In the genomic region with DNA sequence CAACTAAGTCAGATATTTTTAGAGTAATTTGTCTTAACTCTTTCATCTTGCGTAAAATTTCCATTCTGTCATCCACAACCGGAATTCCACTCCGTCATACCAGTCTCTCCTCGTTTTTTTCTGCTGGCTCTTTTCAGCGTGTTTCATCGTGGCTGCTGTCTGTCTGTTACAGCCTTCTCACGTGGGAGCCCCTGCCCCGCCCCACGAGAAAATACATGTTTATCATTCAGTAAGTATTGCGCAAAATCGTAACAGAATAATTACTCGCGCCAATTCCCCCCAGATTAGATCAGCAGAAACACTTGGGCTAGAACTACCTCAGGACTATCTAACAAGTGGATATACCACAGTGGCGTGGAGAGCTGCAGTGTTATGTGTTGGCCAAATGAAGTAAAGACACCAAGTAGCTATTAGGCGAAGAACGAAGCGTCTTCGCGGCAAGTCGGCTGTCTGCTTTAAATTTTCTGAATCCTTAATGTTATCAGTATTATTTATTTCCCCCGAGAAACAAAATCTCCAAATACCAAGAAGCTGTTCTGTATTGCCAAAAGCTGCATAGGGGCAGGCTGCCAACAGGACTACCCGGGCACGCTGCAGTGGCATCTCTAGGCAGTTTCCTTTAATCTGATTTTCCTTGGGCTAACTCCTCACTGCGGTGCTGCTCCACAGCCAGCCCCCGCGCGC, we compare ENCODE assay signal across 8 cellular contexts. TPM values are rescaled to one million over a fixed set of nuclear protein-coding genes. Genes with fewer than 3 reads are reported as not detected.
DNase-seq lines count a peak whose midpoint lies in the region; ATAC-seq lines count a peak whose summit lies in the region.

No MANE protein-coding gene starts in this region.

- ATAC-seq in GM21786 (IDR thresholded peaks at IDR 0.05; ENCODE audit: unreplicated experiment), result peak; percentile 9
- ATAC-seq in effector memory CD8-positive, alpha-beta T cell (replicated peaks), result peak; percentile 10
- ATAC-seq in stimulated activated naive B cell treated with anti-CD40 and anti-IgM and Interleukin-4, amounts not matched to agents 10 μg/mL and 1 μg/mL and 100 μg/mL, for 72 hours (replicated peaks), result peak; percentile 53 to 57

- H3K27me3 ChIP-seq in mononuclear cell (ENCODE audit: insufficient read depth, low read length), result no peaks in the 10 kb centered on the region

- peak; percentile 24 for DNase-seq in DMS 273 treated with DMSO at 0.1 percent for 48 hours (lab: John Stamatoyannopoulos, UW)
- peak; percentile 79 for DNase-seq in NAMALWA (ENCODE audit: low spot score)
- DNase-seq in activated CD4-positive, alpha-beta T cell treated with anti-CD3 and anti-CD28 coated beads, Interleukin-2, amount 50 U/mL, for 1 hour, result peak; percentile 43
- peak; percentile 5 to 22 (median 9) for DNase-seq in effector memory CD8-positive, alpha-beta T cell
- DNase-seq in stimulated activated naive B cell treated with anti-CD40 and anti-IgM and Interleukin-4, amounts not matched to agents 10 μg/mL and 1 μg/mL and 100 μg/mL, for 72 hours, result peak; percentile 9
- DNase-seq in NCI-H2081 treated with DMSO at 0.1 percent for 48 hours (lab: John Stamatoyannopoulos, UW), result no peak

- H3K27me3 Mint-ChIP-seq in effector memory CD8-positive, alpha-beta T cell, result no peaks in the 10 kb centered on the region
- no peaks in the 10 kb centered on the region for H3K27me3 Mint-ChIP-seq in stimulated activated naive B cell treated with anti-CD40 and anti-IgM and Interleukin-4, amounts not matched to agents 10 μg/mL and 1 μg/mL and 100 μg/mL, for 72 hours

- H3K36me3 Mint-ChIP-seq in effector memory CD8-positive, alpha-beta T cell (ENCODE audit: insufficient read depth), result peaks cover 10% of the 10 kb centered on the region
- H3K36me3 Mint-ChIP-seq in stimulated activated naive B cell treated with anti-CD40 and anti-IgM and Interleukin-4, amounts not matched to agents 10 μg/mL and 1 μg/mL and 100 μg/mL, for 72 hours, result no peaks in the 10 kb centered on the region

- peaks cover 15% of the 10 kb centered on the region for H3K4me1 ChIP-seq in mononuclear cell (ENCODE audit: insufficient read depth, low read length)

- no peaks in the 10 kb centered on the region for H3K9me3 Mint-ChIP-seq in effector memory CD8-positive, alpha-beta T cell
- H3K9me3 Mint-ChIP-seq in stimulated activated naive B cell treated with anti-CD40 and anti-IgM and Interleukin-4, amounts not matched to agents 10 μg/mL and 1 μg/mL and 100 μg/mL, for 72 hours, result no peaks in the 10 kb centered on the region

- H3K4me1 Mint-ChIP-seq in effector memory CD8-positive, alpha-beta T cell (ENCODE audit: low read depth in 2 of 2), result peaks cover 12 to 16% of the 10 kb centered on the region in 2 donors
- H3K4me1 Mint-ChIP-seq in stimulated activated naive B cell treated with anti-CD40 and anti-IgM and Interleukin-4, amounts not matched to agents 10 μg/mL and 1 μg/mL and 100 μg/mL, for 72 hours, result peaks cover 8 to 16% of the 10 kb centered on the region in 2 donors

- H3K4me3 Mint-ChIP-seq in effector memory CD8-positive, alpha-beta T cell, result peak overlapping the region; percentile 84 to 88
- H3K4me3 Mint-ChIP-seq in stimulated activated naive B cell treated with anti-CD40 and anti-IgM and Interleukin-4, amounts not matched to agents 10 μg/mL and 1 μg/mL and 100 μg/mL, for 72 hours, result peak overlapping the region; percentile 90 to 91

- H3K4me3 ChIP-seq in mononuclear cell (ENCODE audit: low read length), result peak overlapping the region; percentile 86

- H3K9me3 ChIP-seq in mononuclear cell (ENCODE audit: low read depth, low read length), result no peaks in the 10 kb centered on the region

- H3K27ac Mint-ChIP-seq in effector memory CD8-positive, alpha-beta T cell, result peak overlapping the region; percentile 47 to 83
- H3K27ac Mint-ChIP-seq in stimulated activated naive B cell treated with anti-CD40 and anti-IgM and Interleukin-4, amounts not matched to agents 10 μg/mL and 1 μg/mL and 100 μg/mL, for 72 hours, result no peak overlapping the region

RNA-seq across cellular contexts. Expression of a gene that starts 0.6 kb away (rescaled TPM):
- 19.0 TPM for total RNA-seq in mononuclear cell
